Comparison of ENCODE assay signal across 8 cellular contexts in the genomic region with DNA sequence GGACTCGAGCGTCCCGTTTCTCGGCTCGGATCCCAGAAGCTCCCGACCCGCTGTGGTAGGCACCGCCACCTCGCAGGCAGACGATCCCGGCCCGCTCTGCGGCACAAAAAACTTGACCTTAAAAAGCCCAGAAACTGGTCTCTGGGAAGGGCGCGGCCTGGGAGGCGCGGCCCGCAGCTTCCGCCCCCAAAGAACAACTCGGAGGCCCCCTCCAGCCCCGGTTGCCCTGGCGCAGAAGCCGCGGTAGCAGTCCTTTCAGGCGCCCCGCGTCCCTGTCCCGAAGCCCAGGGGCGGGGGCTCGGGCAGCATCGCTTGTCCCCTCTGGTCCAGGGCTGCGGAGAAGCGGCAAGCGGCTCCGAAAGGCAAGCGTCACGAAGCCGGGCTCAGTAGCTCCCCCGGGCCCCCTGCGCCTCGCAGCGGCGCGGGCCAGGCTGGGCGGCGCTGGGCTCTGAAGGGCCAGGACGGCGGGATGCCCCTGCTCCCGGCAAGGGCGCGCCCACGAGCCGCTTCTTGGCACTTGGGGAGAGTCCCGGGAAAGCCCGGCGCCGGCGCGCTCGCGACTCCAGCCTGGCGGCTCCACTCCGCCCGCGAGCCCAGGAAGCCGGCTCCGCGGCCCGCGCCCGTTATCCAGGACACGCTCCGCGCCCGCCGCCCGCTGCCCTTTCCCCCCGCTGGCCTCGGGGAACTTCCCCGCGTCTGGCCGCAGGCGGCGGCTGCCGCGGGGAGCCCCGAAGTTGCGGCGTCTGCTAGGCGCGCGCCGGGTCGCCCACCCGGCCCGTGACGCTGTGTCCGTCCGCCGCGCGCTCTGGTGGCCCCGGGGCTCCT. TPM values are rescaled to one million over a fixed set of nuclear protein-coding genes. Genes with fewer than 3 reads are reported as not detected.
A peak's percentile ranks its signal among the peaks of the same experiment; 100 is the strongest.
DNase-seq lines count a peak whose midpoint lies in the region; ATAC-seq and TF ChIP-seq lines count a peak whose summit lies in the region.

A gene with protein sequence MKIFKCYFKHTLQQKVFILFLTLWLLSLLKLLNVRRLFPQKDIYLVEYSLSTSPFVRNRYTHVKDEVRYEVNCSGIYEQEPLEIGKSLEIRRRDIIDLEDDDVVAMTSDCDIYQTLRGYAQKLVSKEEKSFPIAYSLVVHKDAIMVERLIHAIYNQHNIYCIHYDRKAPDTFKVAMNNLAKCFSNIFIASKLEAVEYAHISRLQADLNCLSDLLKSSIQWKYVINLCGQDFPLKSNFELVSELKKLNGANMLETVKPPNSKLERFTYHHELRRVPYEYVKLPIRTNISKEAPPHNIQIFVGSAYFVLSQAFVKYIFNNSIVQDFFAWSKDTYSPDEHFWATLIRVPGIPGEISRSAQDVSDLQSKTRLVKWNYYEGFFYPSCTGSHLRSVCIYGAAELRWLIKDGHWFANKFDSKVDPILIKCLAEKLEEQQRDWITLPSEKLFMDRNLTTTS (minus strand): TSS at position 98 of the 825 bp plus-strand sequence. CDS start 22,521 bp downstream, outside the sequence.

- no peaks in the 10 kb centered on the region for H3K36me3 Mint-ChIP-seq in activated CD4-positive, alpha-beta memory T cell treated with anti-CD3 and anti-CD28 coated beads, Interleukin-2, amount 10 ng/mL, durations not matched to agents 7 days and 5 days (ENCODE audit: low read depth)

- H3K4me3 ChIP-seq in HUES6 (ENCODE audit: low read depth, low read length) (peak within 1 kb of the TSS; percentile 86), epithelial cell of esophagus (ENCODE audit: low read length) (peak within 1 kb of the TSS; percentile 63), mucosa of descending colon (peak within 1 kb of the TSS; percentile 29), suprapubic skin (peak within 1 kb of the TSS; percentile 66)

- H3K27me3 Mint-ChIP-seq in activated CD4-positive, alpha-beta memory T cell treated with anti-CD3 and anti-CD28 coated beads, Interleukin-2, amount 10 ng/mL, durations not matched to agents 7 days and 5 days: peaks cover 42% of the 10 kb centered on the region

- CTCF ChIA-PET in activated CD4-positive, alpha-beta memory T cell treated with anti-CD3 and anti-CD28 coated beads, Interleukin-2, amount 10 ng/mL, durations not matched to agents 7 days and 5 days (lab: Charles Lee): interaction anchor here (0.8 to 1.2 kb wide), 3 partner anchors 117 to 293 kb away, joined by 3 to 8 read pairs (median 3); partner anchors contain the start of gene ANKRD31

- H3K27ac ChIP-seq in HUES6 (ENCODE audit: low read depth, low read length) (peak within 1 kb of the TSS; percentile 63; the same call in 1 of the 2 replicates), suprapubic skin (peak within 1 kb of the TSS; percentile 86)

- H3K27me3 ChIP-seq in HUES6 (ENCODE audit: control insufficient read depth, insufficient read depth, low read length): peaks cover 45% of the 10 kb centered on the region
- H3K27me3 ChIP-seq in suprapubic skin: no peaks in the 10 kb centered on the region

- POLR2A ChIA-PET in activated CD4-positive, alpha-beta memory T cell treated with anti-CD3 and anti-CD28 coated beads, Interleukin-2, amount 10 ng/mL, durations not matched to agents 7 days and 5 days (lab: Charles Lee): interaction anchor here (0.8 to 1.8 kb wide), 9 partner anchors 11 to 1488 kb away, joined by 3 to 8 read pairs (median 3); partner anchors contain the start of genes CERT1, HMGCR, POC5 and POLK

- TF ChIP-seq CTCF in epithelial cell of esophagus (IDR thresholded peaks at IDR 0.05; ENCODE audit: insufficient read depth, low read depth, low read length, missing control alignments) (no peak), mucosa of descending colon (IDR thresholded peaks at IDR 0.05) (no peak), suprapubic skin (IDR thresholded peaks at IDR 0.05) (peak in 1 of 2 donors; percentile 11)

- under 1% methylated on average over 36 of the region's 103 CpGs for WGBS in suprapubic skin

- no peaks in the 10 kb centered on the region for H3K9me3 Mint-ChIP-seq in activated CD4-positive, alpha-beta memory T cell treated with anti-CD3 and anti-CD28 coated beads, Interleukin-2, amount 10 ng/mL, durations not matched to agents 7 days and 5 days

- intact Hi-C loops in mucosa of descending colon (cut with DNase I, micrococcal nuclease): no loop called here

- H3K4me1 Mint-ChIP-seq in activated CD4-positive, alpha-beta memory T cell treated with anti-CD3 and anti-CD28 coated beads, Interleukin-2, amount 10 ng/mL, durations not matched to agents 7 days and 5 days: peaks cover 72% of the 10 kb centered on the region

- no peaks in the 10 kb centered on the region for H3K9me3 ChIP-seq in HUES6 (ENCODE audit: control insufficient read depth, insufficient read depth, low read depth, low read length)
- H3K9me3 ChIP-seq in mucosa of descending colon: no peaks in the 10 kb centered on the region
- no peaks in the 10 kb centered on the region for H3K9me3 ChIP-seq in suprapubic skin

- H3K36me3 ChIP-seq in HUES6 (ENCODE audit: control insufficient read depth, insufficient read depth, low read length) (no peaks in the 10 kb centered on the region; the same call in 1 of the 2 replicates), mucosa of descending colon (ENCODE audit: low read depth) (no peaks in the 10 kb centered on the region), suprapubic skin (no peaks in the 10 kb centered on the region)

- H3K9ac ChIP-seq in HUES6 (ENCODE audit: low read length): peak within 1 kb of the TSS; percentile 94

- TF ChIP-seq EP300 in suprapubic skin (IDR thresholded peaks at IDR 0.05): no peak

- peak in 1 of 2 donors; percentile 9 for TF ChIP-seq POLR2A in suprapubic skin (IDR thresholded peaks at IDR 0.05)

- peak within 1 kb of the TSS; percentile 72 for H3K27ac Mint-ChIP-seq in activated CD4-positive, alpha-beta memory T cell treated with anti-CD3 and anti-CD28 coated beads, Interleukin-2, amount 10 ng/mL, durations not matched to agents 7 days and 5 days

- peak within 1 kb of the TSS; percentile 81 for H3K4me3 Mint-ChIP-seq in activated CD4-positive, alpha-beta memory T cell treated with anti-CD3 and anti-CD28 coated beads, Interleukin-2, amount 10 ng/mL, durations not matched to agents 7 days and 5 days

- peaks cover 48% of the 10 kb centered on the region for H3K4me1 ChIP-seq in HUES6 (ENCODE audit: control insufficient read depth, insufficient read depth, low read length)
- peaks cover 25% of the 10 kb centered on the region for H3K4me1 ChIP-seq in mucosa of descending colon (ENCODE audit: low read depth)
- H3K4me1 ChIP-seq in suprapubic skin: peaks cover 42% of the 10 kb centered on the region

- DNase-seq in Daoy (ENCODE audit: low read depth) (peak; percentile 72), epithelial cell of esophagus (ENCODE audit: low read depth) (peak; percentile 67), mucosa of descending colon (peak; percentile 43 to 69 (median 68)), suprapubic skin (ENCODE audit: low spot score in 2 of 2) (no peak)
- peak; percentile 42 for DNase-seq in activated CD4-positive, alpha-beta memory T cell treated with anti-CD3 and anti-CD28 coated beads, Interleukin-2, amount 10 ng/mL, durations not matched to agents 7 days and 5 days

- peak; percentile 34 for ATAC-seq in mucosa of descending colon
- ATAC-seq in HG02840 (IDR thresholded peaks at IDR 0.05; ENCODE audit: low FRiP score, unreplicated experiment): no peak
- no peak for ATAC-seq in GM21529 (IDR thresholded peaks at IDR 0.05; ENCODE audit: unreplicated experiment)

RNA-seq across cellular contexts. Expression of the gene that starts here (rescaled TPM):
- total RNA-seq in Daoy (2014; rRNA removed; shearing (Covaris generic)): 1.7 and 1.9 TPM in 2 replicates
- total RNA-seq in activated CD4-positive, alpha-beta memory T cell treated with anti-CD3 and anti-CD28 coated beads, Interleukin-2, amount 10 ng/mL, durations not matched to agents 7 days and 5 days: 1 to 10 TPM; 1.5 to 1.6 TPM
- total RNA-seq in mucosa of descending colon: 1 to 10 TPM in 2 of 3 donors, under 1 TPM in 1; 0.92 to 6.1 (median 2.4) TPM
- total RNA-seq in suprapubic skin: 1 to 10 TPM; 1.7 to 4.3 (median 3.4) TPM

Comparison
In these comparisons a context has a peak if more than half of its experiments do, and no peak if none do; other contexts are left out.
1. DNase-seq: peak in Daoy (single experiment), activated CD4-positive, alpha-beta memory T cell treated with anti-CD3 and anti-CD28 coated beads, Interleukin-2, amount 10 ng/mL, durations not matched to agents 7 days and 5 days (single experiment), epithelial cell of esophagus (single experiment) and mucosa of descending colon (3 of 3); none in suprapubic skin (0 of 2).
2. H3K4me3 ChIP-seq: peak in every context shown above with its lines; median percentile 86 in HUES6; 66 in suprapubic skin; 63 in epithelial cell of esophagus; 29 in mucosa of descending colon.